7 cellular contexts compared by ENCODE assay signal in the genomic region with DNA sequence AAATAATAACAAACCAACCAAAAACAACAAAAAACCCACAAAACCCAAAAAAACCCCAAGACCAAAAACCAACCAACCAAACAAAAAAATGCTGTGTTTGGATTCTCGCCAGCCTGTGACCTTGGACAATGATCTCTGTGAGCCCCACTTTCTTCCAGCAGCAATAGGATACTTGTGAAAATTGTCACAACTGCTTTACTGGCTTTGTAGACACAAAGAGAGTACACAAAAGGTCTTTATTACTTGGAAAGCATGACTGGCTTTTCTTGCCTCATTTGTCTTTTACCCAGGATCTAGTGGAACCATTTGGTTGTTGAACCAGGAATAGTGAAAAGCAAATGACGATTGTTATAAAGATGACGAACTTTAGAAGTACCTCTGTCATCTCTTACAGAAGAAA.
"Had no signal": no experiment of that assay in that cellular context is flagged by ENCODE, and none has a peak within 500 bp of the region (broad histone marks: within the 10 kb centered on the region; RNA-seq: fewer than 3 reads in every experiment).

No MANE protein-coding gene starts in this region.

- H3K4me3 Mint-ChIP-seq: HFFc6 had no signal

- H3K27ac Mint-ChIP-seq: HFFc6 had no signal

- ATAC-seq: HCT116, K562 had no signal

- DNase-seq: GM23248, GOT3, H7, HFFc6, IMR-90 had no signal
